ENCODE assay signal across 8 cellular contexts in genomic region chr2:103469800-103470199, GRCh38.
"Had no signal": no experiment of that assay in that cellular context is flagged by ENCODE, and none has a peak within 500 bp of the region (broad histone marks: within the 10 kb centered on the region; RNA-seq: fewer than 3 reads in every experiment).

No MANE protein-coding gene starts in this region.

- DNase-seq: GDM1, GF-D8 had no signal

- FAIRE-seq: G401.6, GM12878, GM12891, GM12892, GM18507, GM19239 had no signal

- H3K4me3 ChIP-seq: GM12878 had no signal

- ATAC-seq: GM12878 had no signal
